Comparison of ENCODE assay signal across 8 cellular contexts in genomic region chr1:151459331-151460046, GRCh38. TPM values are rescaled to one million over a fixed set of nuclear protein-coding genes. Genes with fewer than 3 reads are reported as not detected.
A peak's percentile ranks its signal among the peaks of the same experiment; 100 is the strongest.
DNase-seq lines count a peak whose midpoint lies in the region; ATAC-seq and TF ChIP-seq lines count a peak whose summit lies in the region.

Gene POGZ (minus strand): TSS chr1:151459494. CDS start chr1:151442204, 17,290 bp downstream.

- H3K4me3 ChIP-seq in GM06990 (replicated peaks; ENCODE audit: low read depth, low read length) (peak within 1 kb of the TSS; percentile 83), adrenal gland (peak within 1 kb of the TSS; percentile 26 to 88 (median 80)), heart left ventricle (peak within 1 kb of the TSS; percentile 60 to 89 (median 79)), transverse colon (peak within 1 kb of the TSS; percentile 80 to 93 (median 83))

- in situ Hi-C loops in transverse colon (cut with MboI; ENCODE audit: low pct_ligation_motif_present in 1 of 4, low pct_unique_long_range_greater_than_20kb in 1 of 4, low sequenced_read_pairs in 3 of 4) = no loop called here

- peak; percentile 91 for DNase-seq in GM06990 (ENCODE audit: extremely low read depth, insufficient read length)
- DNase-seq in NCI-H1694 (lab: John Stamatoyannopoulos, UW) = peak; percentile 94
- DNase-seq in adrenal gland = peak; percentile 96 to 99 (median 98)
- DNase-seq in heart left ventricle = peak; percentile 98 to 99 (median 98)
- DNase-seq in pons (ENCODE audit: low spot score) = peak; percentile 91
- DNase-seq in transverse colon = peak; percentile 96

- H3K27ac ChIP-seq in adrenal gland (peak within 1 kb of the TSS; percentile 22 to 99 (median 96)), heart left ventricle (peak within 1 kb of the TSS; percentile 90 to 99 (median 97)), transverse colon (peak within 1 kb of the TSS; percentile 95 to 100 (median 98))

- H3K36me3 ChIP-seq in GM06990 (ENCODE audit: control insufficient read depth, insufficient read depth, low read length) (no peaks in the 10 kb centered on the region; the same call in 1 of the 2 replicates), adrenal gland (replicated peaks in 1 of 2) (no peaks in the 10 kb centered on the region), heart left ventricle (peaks cover 0 to 4% (median 0%) of the 10 kb centered on the region in 9 donors), transverse colon (no peaks in the 10 kb centered on the region)

- TF ChIP-seq EP300 in transverse colon (IDR thresholded peaks at IDR 0.05; ENCODE audit: low read depth) = no peak

- H3K4me1 ChIP-seq in adrenal gland (replicated peaks in 1 of 2) (peaks cover 25 to 36% of the 10 kb centered on the region in 2 donors), heart left ventricle (peaks cover 0 to 36% (median 23%) of the 10 kb centered on the region in 12 donors), transverse colon (peaks cover 16 to 38% (median 20%) of the 10 kb centered on the region in 4 donors)

- intact Hi-C loops in T-helper 1 cell treated with Interleukin-12 subunit alpha and Interleukin-12 subunit beta and Interleukin-4 antibody, amounts not matched to agents 30 ng/mL and 1 ng/mL, for 36 hours (cut with micrococcal nuclease) = loop anchor here (1.0 to 5.0 kb wide), 10 partner anchors 14 to 533 kb away; partner anchors contain the start of genes C2CD4D, MINDY1, PRUNE1 and PSMB4
- intact Hi-C loops in adrenal gland (cut with DNase I) = loop anchor here in 1 of 2 donors (10.0 kb wide), 1 partner anchor 275 kb away; no protein-coding TSS in a partner anchor
- intact Hi-C loops in heart left ventricle (cut with DNase I) = loop anchor here in 6 of 10 donors (1.0 to 10.0 kb wide), 5 partner anchors 13 to 449 kb away; partner anchors contain the start of genes C2CD4D (in 1 of the 6), RORC (in 1 of the 6), THEM4 (in 1 of the 6) and TUFT1 (in 1 of the 6)
- intact Hi-C loops in transverse colon (cut with DNase I; ENCODE audit: low total_unique reads) = no loop called here

- 11 to 13% (median 11%) methylated on average over 24 to 30 of the region's 30 CpGs for WGBS in adrenal gland, 4 donors
- WGBS in heart left ventricle, 4 donors = 12 to 15% (median 14%) methylated on average over 25 to 30 of the region's 30 CpGs
- WGBS in transverse colon (ENCODE audit: low coverage in 1 of 2), 2 donors = 13 to 67% methylated on average over 3 to 28 of the region's 30 CpGs

- ATAC-seq in HG02798 (IDR thresholded peaks at IDR 0.05; ENCODE audit: poor library complexity, unreplicated experiment) (peak; percentile 79), heart left ventricle (peak; percentile 95 to 97 (median 96))

- H3K9me3 ChIP-seq in adrenal gland (replicated peaks in 1 of 3) = no peaks in the 10 kb centered on the region
- no peaks in the 10 kb centered on the region for H3K9me3 ChIP-seq in heart left ventricle
- no peaks in the 10 kb centered on the region for H3K9me3 ChIP-seq in transverse colon

- TF ChIP-seq POLR2A in adrenal gland (IDR thresholded peaks at IDR 0.05) (peak in 1 of 2 donors; percentile 42), heart left ventricle (IDR thresholded peaks at IDR 0.05) (no peak), transverse colon (IDR thresholded peaks at IDR 0.05) (peak; percentile 24)

- TF ChIP-seq CTCF in GM06990 (IDR thresholded peaks at IDR 0.05; ENCODE audit: insufficient read depth, low read length, poor library complexity, severe bottlenecking) (no peak), adrenal gland (IDR thresholded peaks at IDR 0.05) (no peak), heart left ventricle (IDR thresholded peaks at IDR 0.05) (no peak), transverse colon (IDR thresholded peaks at IDR 0.05) (no peak)

- H3K27me3 ChIP-seq in GM06990 (replicated peaks; ENCODE audit: control insufficient read depth, insufficient read depth, low read length) (no peaks in the 10 kb centered on the region), adrenal gland (no peaks in the 10 kb centered on the region), heart left ventricle (peaks cover 0 to 6% (median 0%) of the 10 kb centered on the region in 9 donors), transverse colon (no peaks in the 10 kb centered on the region)

RNA-seq across cellular contexts. Expression of gene POGZ, which starts in this region (rescaled TPM):
- 86.4 and 95.2 TPM in 2 replicates for total RNA-seq in T-helper 1 cell treated with Interleukin-12 subunit alpha and Interleukin-12 subunit beta and Interleukin-4 antibody, amounts not matched to agents 30 ng/mL and 1 ng/mL, for 36 hours
- 100 to 1,000 TPM in 1 of 8 donors, 10 to 100 TPM in 7; 24.0 to 117 (median 64.3) TPM for total RNA-seq in adrenal gland
- 10 to 100 TPM; 41.2 to 85.0 (median 63.0) TPM for polyA plus RNA-seq in adrenal gland
- 10 to 100 TPM; 26.0 to 64.3 (median 35.5) TPM for total RNA-seq in heart left ventricle
- 10 to 100 TPM; 11.4 to 20.6 TPM for polyA plus RNA-seq in heart left ventricle
- 10 to 100 TPM; 44.1 to 90.9 (median 72.7) TPM for total RNA-seq in transverse colon

Comparison
In these comparisons a context has a peak if more than half of its experiments do, and no peak if none do; other contexts are left out.
1. Peak in every context shown above with its lines: DNase-seq, ATAC-seq, H3K4me3 ChIP-seq and H3K27ac ChIP-seq.